ENCODE assay signal across 8 cellular contexts in genomic region chr11:765025-765801, GRCh38. TPM values are rescaled to one million over a fixed set of nuclear protein-coding genes. Genes with fewer than 3 reads are reported as not detected.
DNase-seq lines count a peak whose midpoint lies in the region; ATAC-seq and TF ChIP-seq lines count a peak whose summit lies in the region.

No MANE protein-coding gene starts in this region.

- TF ChIP-seq CTCF in LNCAP (IDR thresholded peaks at IDR 0.05) (peak; percentile 58), VCaP (conservative IDR thresholded peaks at IDR 0.05) (peak; percentile 77)

- ATAC-seq in GM19351 (IDR thresholded peaks at IDR 0.05; ENCODE audit: unreplicated experiment) (no peak), GM18870 (IDR thresholded peaks at IDR 0.05; ENCODE audit: unreplicated experiment) (no peak)

- DNase-seq in Daoy (ENCODE audit: low read depth) (peak; percentile 67), caudate nucleus (lab: John Stamatoyannopoulos, UW) (peak in 36 of 61 donors; percentile 13 to 69 (median 42)), left kidney (ENCODE audit: low read depth, low spot score) (peak; percentile 84)
- DNase-seq in stimulated activated CD8-positive, alpha-beta memory T cell treated with anti-CD3 and anti-CD28 coated beads, Interleukin-15, amount 100 ng/mL, for 1 hour (ENCODE audit: low read depth): peak; percentile 45

- H3K27ac ChIP-seq in VCaP (no peak overlapping the region), caudate nucleus (ENCODE audit: low read depth, low read length) (no peak overlapping the region)

RNA-seq across cellular contexts. Expression of gene GATD1, which starts 12.1 kb away (rescaled TPM):
- 17.3 and 18.4 TPM in 2 replicates for total RNA-seq in Daoy (2014; rRNA removed; shearing (Covaris generic))

RNA-seq across cellular contexts. Expression of gene TALDO1, which starts 17.9 kb away (rescaled TPM):
- 319 and 455 TPM in 2 replicates for total RNA-seq in Daoy (2014; rRNA removed; shearing (Covaris generic))

RNA-seq across cellular contexts. Expression of gene CEND1, which starts 24.7 kb away (rescaled TPM):
- total RNA-seq in Daoy (2014; rRNA removed; shearing (Covaris generic)): 0.51 and 1.2 TPM in 2 replicates

RNA-seq across cellular contexts. Expression of gene SLC25A22, which starts 32.9 kb away (rescaled TPM):
- total RNA-seq in Daoy (2014; rRNA removed; shearing (Covaris generic)): 11.8 and 14.1 TPM in 2 replicates

RNA-seq across cellular contexts. Expression of gene PIDD1, which starts 39.8 kb away (rescaled TPM):
- total RNA-seq in Daoy (2014; rRNA removed; shearing (Covaris generic)): 3.5 and 10.4 TPM in 2 replicates
